In genomic region chr14:59483819-59484610, GRCh38 we compare ENCODE assay signal across 8 cellular contexts. TPM values are rescaled to one million over a fixed set of nuclear protein-coding genes. Genes with fewer than 3 reads are reported as not detected.
DNase-seq lines count a peak whose midpoint lies in the region; ATAC-seq and TF ChIP-seq lines count a peak whose summit lies in the region.

JKAMP (plus strand) TSS chr14:59484517; CDS start chr14:59484590, 73 bp downstream.
L3HYPDH (minus strand) TSS chr14:59484408; CDS start chr14:59484316, 92 bp downstream.

- TF ChIP-seq POLR2A in lower leg skin (IDR thresholded peaks at IDR 0.05): no peak

- H3K27me3 ChIP-seq in CD8-positive, alpha-beta T cell (ENCODE audit: insufficient read depth, low read length): no peaks in the 10 kb centered on the region
- no peaks in the 10 kb centered on the region for H3K27me3 ChIP-seq in dorsolateral prefrontal cortex

- peak within 1 kb of the TSS; percentile 89 for H3K27ac ChIP-seq in CD8-positive, alpha-beta T cell (ENCODE audit: low read depth, low read length)
- peak within 1 kb of the TSS; percentile 82 to 99 (median 96) for H3K27ac ChIP-seq in dorsolateral prefrontal cortex

- H3K36me3 ChIP-seq in CD8-positive, alpha-beta T cell (ENCODE audit: insufficient read depth, low read length): peaks cover 3% of the 10 kb centered on the region

- CTCF ChIA-PET in CD8-positive, alpha-beta T cell (lab: Charles Lee): interaction anchor here (0.7 to 1.4 kb wide), 5 partner anchors 9 to 93 kb away, joined by 3 to 5 read pairs (median 4); partner anchors contain the start of gene CCDC175
- CTCF ChIA-PET in activated CD4-positive, alpha-beta memory T cell treated with anti-CD3 and anti-CD28 coated beads for 36 hours (lab: Charles Lee): interaction anchor here (0.9 to 2.6 kb wide), 10 partner anchors 11 to 359 kb away, joined by 3 to 17 read pairs (median 5); partner anchors contain the start of genes CCDC175, DAAM1 and GPR135

- H3K4me1 Mint-ChIP-seq in CD8-positive, alpha-beta T cell (ENCODE audit: low read depth): peaks cover 76% of the 10 kb centered on the region
- H3K4me1 Mint-ChIP-seq in activated CD4-positive, alpha-beta memory T cell treated with anti-CD3 and anti-CD28 coated beads for 36 hours (ENCODE audit: low read depth): peaks cover 56% of the 10 kb centered on the region

- H3K9me3 Mint-ChIP-seq in CD8-positive, alpha-beta T cell: no peaks in the 10 kb centered on the region
- no peaks in the 10 kb centered on the region for H3K9me3 Mint-ChIP-seq in activated CD4-positive, alpha-beta memory T cell treated with anti-CD3 and anti-CD28 coated beads for 36 hours

- intact Hi-C loops in CD8-positive, alpha-beta T cell (cut with DNase I, micrococcal nuclease): loop anchor here (1.0 to 10.0 kb wide), 15 partner anchors 19 to 1498 kb away; partner anchors contain the start of genes DAAM1 (in 2 of the 2), GPR135 (in 2 of the 2), MNAT1 (in 2 of the 2) and CCDC175 (in 1 of the 2)
- intact Hi-C loops in activated CD4-positive, alpha-beta memory T cell treated with anti-CD3 and anti-CD28 coated beads for 36 hours (cut with micrococcal nuclease): loop anchor here (1.0 to 10.0 kb wide), 7 partner anchors 19 to 1055 kb away; partner anchors contain the start of genes DAAM1, DHRS7, GPR135 and PCNX4
- intact Hi-C loops in dorsolateral prefrontal cortex (cut with DNase I): loop anchor here (5.0 to 10.0 kb wide), 7 partner anchors 91 to 763 kb away; partner anchors contain the start of genes PCNX4 (in 2 of the 2), CCDC175 (in 1 of the 2), DAAM1 (in 1 of the 2) and DHRS7 (in 1 of the 2)
- intact Hi-C loops in lower leg skin (cut with DNase I; ENCODE audit: low total_unique reads): no loop called here

- peak within 1 kb of the TSS; percentile 99 for H3K4me3 ChIP-seq in CD8-positive, alpha-beta T cell (ENCODE audit: low read depth, low read length)
- H3K4me3 ChIP-seq in dorsolateral prefrontal cortex (peak within 1 kb of the TSS; percentile 70 to 98 (median 92)), lower leg skin (ENCODE audit: low read depth, poor library complexity, severe bottlenecking) (peak within 1 kb of the TSS; percentile 88)

- TF ChIP-seq CTCF in CD8-positive, alpha-beta T cell (IDR thresholded peaks at IDR 0.05): peak; percentile 47
- TF ChIP-seq CTCF in dorsolateral prefrontal cortex (IDR thresholded peaks at IDR 0.05 in 54 of 56, conservative IDR thresholded peaks at IDR 0.05 in 2 of 56; ENCODE audit: low read depth in 1 of 56, partially characterized antibody in 56 of 56) (peak; percentile 39 to 84 (median 68)), lower leg skin (IDR thresholded peaks at IDR 0.05) (no peak)

- H3K9me3 ChIP-seq in CD8-positive, alpha-beta T cell (ENCODE audit: low read length): no peaks in the 10 kb centered on the region

- no peaks in the 10 kb centered on the region for H3K27me3 Mint-ChIP-seq in CD8-positive, alpha-beta T cell (ENCODE audit: low read depth)
- no peaks in the 10 kb centered on the region for H3K27me3 Mint-ChIP-seq in activated CD4-positive, alpha-beta memory T cell treated with anti-CD3 and anti-CD28 coated beads for 36 hours

- H3K27ac Mint-ChIP-seq in CD8-positive, alpha-beta T cell: peak within 1 kb of the TSS; percentile 88
- peak within 1 kb of the TSS; percentile 86 for H3K27ac Mint-ChIP-seq in activated CD4-positive, alpha-beta memory T cell treated with anti-CD3 and anti-CD28 coated beads for 36 hours

- H3K4me3 Mint-ChIP-seq in CD8-positive, alpha-beta T cell: peak within 1 kb of the TSS; percentile 96
- H3K4me3 Mint-ChIP-seq in activated CD4-positive, alpha-beta memory T cell treated with anti-CD3 and anti-CD28 coated beads for 36 hours: peak within 1 kb of the TSS; percentile 92

- peaks cover 15% of the 10 kb centered on the region for H3K36me3 Mint-ChIP-seq in CD8-positive, alpha-beta T cell
- H3K36me3 Mint-ChIP-seq in activated CD4-positive, alpha-beta memory T cell treated with anti-CD3 and anti-CD28 coated beads for 36 hours: peaks cover 13% of the 10 kb centered on the region

- ATAC-seq in CD8-positive, alpha-beta T cell: peak; percentile 95
- ATAC-seq in GM19452 (IDR thresholded peaks at IDR 0.05; ENCODE audit: unreplicated experiment): peak; percentile 82

- peaks cover 46% of the 10 kb centered on the region for H3K4me1 ChIP-seq in CD8-positive, alpha-beta T cell (ENCODE audit: insufficient read depth, low read length)

- 0 to 1% methylated on average over 49 to 55 of the region's 89 CpGs for WGBS in lower leg skin, 2 donors

- DNase-seq in CD8-positive, alpha-beta T cell: peak; percentile 93 to 99 (median 98)
- DNase-seq in HK-2 (ENCODE audit: unreplicated experiment): peak; percentile 95
- peak; percentile 52 for DNase-seq in NCI-H82 treated with DMSO at 0.1 percent for 48 hours (lab: John Stamatoyannopoulos, UW; ENCODE audit: unreplicated experiment)
- peak; percentile 98 for DNase-seq in activated CD4-positive, alpha-beta memory T cell treated with anti-CD3 and anti-CD28 coated beads for 36 hours
- DNase-seq in dorsolateral prefrontal cortex: peak; percentile 95 to 98 (median 95)
- peak; percentile 95 to 99 for DNase-seq in lower leg skin (ENCODE audit: low spot score in 2 of 2)
- DNase-seq in stimulated activated CD4-positive, alpha-beta T cell treated with anti-CD3 and anti-CD28 coated beads, Interleukin-4, amount 100 ng/mL, for 48 hours (ENCODE audit: low read depth in 2 of 2): peak; percentile 97 to 98

- POLR2A ChIA-PET in CD8-positive, alpha-beta T cell (lab: Charles Lee): interaction anchor here (0.7 to 3.0 kb wide), 10 partner anchors 9 to 1056 kb away, joined by 3 to 29 read pairs (median 5); partner anchors contain the start of genes DAAM1, GPR135, KIAA0586 and PPM1A
- POLR2A ChIA-PET in activated CD4-positive, alpha-beta memory T cell treated with anti-CD3 and anti-CD28 coated beads for 36 hours (lab: Charles Lee): interaction anchor here (0.9 to 1.9 kb wide), 8 partner anchors 9 to 1057 kb away, joined by 3 to 23 read pairs (median 6); partner anchors contain the start of genes CCDC175, DAAM1, GPR135 and KIAA0586

RNA-seq across cellular contexts. Expression of gene JKAMP, which starts in this region (rescaled TPM):
- total RNA-seq in CD8-positive, alpha-beta T cell: 10 to 100 TPM in 1 of 2 experiments, 1 to 10 TPM in 1; 9.1 to 10.5 TPM
- 10 to 100 TPM; 21.0 to 26.4 TPM for total RNA-seq in activated CD4-positive, alpha-beta memory T cell treated with anti-CD3 and anti-CD28 coated beads for 36 hours
- total RNA-seq in dorsolateral prefrontal cortex (10 to 100 TPM; 25.5 to 66.0 (median 46.4) TPM), lower leg skin (10 to 100 TPM; 37.0 to 62.5 (median 47.6) TPM)

RNA-seq across cellular contexts. Expression of gene L3HYPDH, which starts in this region (rescaled TPM):
- total RNA-seq in CD8-positive, alpha-beta T cell: 1 to 10 TPM; 8.4 to 8.7 TPM
- total RNA-seq in activated CD4-positive, alpha-beta memory T cell treated with anti-CD3 and anti-CD28 coated beads for 36 hours: 1 to 10 TPM; 7.8 to 7.9 TPM
- 10 to 100 TPM; 23.2 to 57.8 (median 38.6) TPM for total RNA-seq in dorsolateral prefrontal cortex
- 10 to 100 TPM in 3 of 4 donors, 1 to 10 TPM in 1; 7.1 to 28.1 (median 16.8) TPM for total RNA-seq in lower leg skin

Comparison
In these comparisons a context has a peak if more than half of its experiments do, and no peak if none do; other contexts are left out.
1. Peak in every context shown above with its lines: DNase-seq, ATAC-seq, H3K4me3 ChIP-seq and H3K27ac ChIP-seq.
2. CTCF ChIP-seq: peak in CD8-positive, alpha-beta T cell (single experiment) and dorsolateral prefrontal cortex (56 of 56); none in lower leg skin (0 of 3).